In the genomic region with DNA sequence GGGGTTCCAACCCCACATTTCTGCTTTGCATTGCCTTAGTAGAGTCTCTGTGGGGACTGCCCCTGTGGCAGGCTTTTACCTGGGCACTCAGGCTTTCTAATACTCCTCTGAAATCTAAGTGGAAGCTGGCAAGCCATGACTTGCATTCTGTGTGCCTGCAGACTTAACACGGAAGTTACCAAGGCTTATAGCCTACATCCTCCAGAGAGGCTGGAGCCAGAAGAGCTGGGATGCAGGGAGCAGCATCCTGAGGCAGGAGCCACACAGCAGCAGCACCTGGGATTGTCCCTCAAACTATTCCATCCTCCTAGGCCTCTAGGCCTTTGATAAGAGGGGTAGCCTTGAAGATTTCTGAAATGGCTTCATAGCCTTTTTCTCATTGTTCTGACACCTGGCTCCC, we compare ENCODE assay signal across 15 cellular contexts. TPM values are rescaled to one million over a fixed set of nuclear protein-coding genes. Genes with fewer than 3 reads are reported as not detected.
A peak's percentile ranks its signal among the peaks of the same experiment; 100 is the strongest.
DNase-seq lines count a peak whose midpoint lies in the region; ATAC-seq and TF ChIP-seq lines count a peak whose summit lies in the region.
"Had no signal": no experiment of that assay in that cellular context is flagged by ENCODE, and none has a peak within 500 bp of the region (broad histone marks: within the 10 kb centered on the region; RNA-seq: fewer than 3 reads in every experiment).

No MANE protein-coding gene starts in this region.

- no peak overlapping the region for H2BK5ac ChIP-seq in H9 (ENCODE audit: insufficient read length, low read length)

- ATAC-seq in Panc1 (peak; percentile 56), HG03571 (IDR thresholded peaks at IDR 0.05; ENCODE audit: unreplicated experiment) (no peak)

- H3K56ac ChIP-seq in H9 (ENCODE audit: insufficient read length, low read depth, low read length), result no peak overlapping the region

- H2BK120ac ChIP-seq in H9 (ENCODE audit: low read depth, low read length, poor library complexity, severe bottlenecking), result no peak overlapping the region

- H3K23ac ChIP-seq in H9 (ENCODE audit: insufficient read length, low read depth, low read length), result no peak overlapping the region

- peaks cover 7% of the 10 kb centered on the region for H3K36me3 ChIP-seq in Panc1 (ENCODE audit: control insufficient read depth, insufficient read depth, low read length)

- H3K27ac ChIP-seq in H9 (ENCODE audit: insufficient read length, low read depth, low read length) (no peak overlapping the region), Panc1 (ENCODE audit: low read length) (peak overlapping the region; percentile 2; the same call in 1 of the 2 replicates)

- TF ChIP-seq CTCF in H9 (conservative IDR thresholded peaks at IDR 0.05) (no peak), Panc1 (IDR thresholded peaks at IDR 0.05) (no peak), epithelial cell of esophagus (IDR thresholded peaks at IDR 0.05; ENCODE audit: insufficient read depth, low read depth, low read length, missing control alignments) (no peak), nephron progenitor cell (IDR thresholded peaks at IDR 0.05) (no peak)

- no TSS peak for BruUV-seq in Panc1 (replicated peaks; lab: Mats Ljungman, UMichigan)

- H3K27me3 Mint-ChIP-seq in H9 (ENCODE audit: low read depth) (no peaks in the 10 kb centered on the region), nephron progenitor cell (ENCODE audit: low read depth, poor library complexity) (no peaks in the 10 kb centered on the region)
- H3K27me3 Mint-ChIP-seq: CD4-positive, CD25-positive, alpha-beta regulatory T cell; IgD-negative memory B cell had no signal

- no peak overlapping the region for H3K4ac ChIP-seq in H9 (ENCODE audit: low read depth, low read length)

- no peak overlapping the region for H4K8ac ChIP-seq in H9 (replicated peaks; ENCODE audit: insufficient read length, low read depth, low read length)

- no peak overlapping the region for H3K9ac ChIP-seq in H9 (ENCODE audit: extremely low read depth, insufficient read length, low read length)

- no peak overlapping the region for H3K18ac ChIP-seq in H9 (ENCODE audit: insufficient read length, low read depth, low read length)

- H2AFZ ChIP-seq in H9 (ENCODE audit: low read length), result no peak overlapping the region

- H3K9me3 Mint-ChIP-seq in H9, result no peaks in the 10 kb centered on the region
- H3K9me3 Mint-ChIP-seq in nephron progenitor cell, result peaks cover 12% of the 10 kb centered on the region

- H3K23me2 ChIP-seq in H9 (ENCODE audit: insufficient read length, low read depth, low read length, poor library complexity, severe bottlenecking), result no peaks in the 10 kb centered on the region

- no peak overlapping the region for H3K4me2 ChIP-seq in H9 (ENCODE audit: insufficient read depth, insufficient read length, low read length)

- H3K4me3 Mint-ChIP-seq in H9 (no peak overlapping the region), nephron progenitor cell (no peak overlapping the region)
- H3K4me3 Mint-ChIP-seq: CD4-positive, CD25-positive, alpha-beta regulatory T cell; IgD-negative memory B cell had no signal

- no peak overlapping the region for H3K14ac ChIP-seq in H9 (ENCODE audit: insufficient read depth, low read length)

- H3K4me3 ChIP-seq in Panc1 (ENCODE audit: low read depth in 2 of 2, low read length in 2 of 2), result no peak overlapping the region
- no peak overlapping the region for H3K4me3 ChIP-seq in epithelial cell of esophagus (ENCODE audit: low read length)

- H3K4me1 Mint-ChIP-seq in H9, result no peaks in the 10 kb centered on the region
- H3K4me1 Mint-ChIP-seq in nephron progenitor cell, result no peaks in the 10 kb centered on the region
- H3K4me1 Mint-ChIP-seq: CD4-positive, CD25-positive, alpha-beta regulatory T cell had no signal

- no CpG with 5 or more reads among the region's 1 CpG for WGBS in H9 (ENCODE audit: extremely low coverage, insufficient read length, low lambda C conversion rate)

- H3K27me3 ChIP-seq in H9 (ENCODE audit: insufficient read depth, low read length) (no peaks in the 10 kb centered on the region), Panc1 (ENCODE audit: control insufficient read depth, insufficient read depth, low read length) (no peaks in the 10 kb centered on the region)

- no peaks in the 10 kb centered on the region for H3K79me1 ChIP-seq in H9 (ENCODE audit: insufficient read depth, low read depth, low read length, poor library complexity, severe bottlenecking)

- no peak overlapping the region for H4K91ac ChIP-seq in H9 (ENCODE audit: insufficient read length, low read depth, low read length)

- peaks cover 7 to 45% (median 35%) of the 10 kb centered on the region in 3 experiments; a peak in 6 of 7 replicates for H3K36me3 Mint-ChIP-seq in H9 (ENCODE audit: insufficient read depth in 1 of 3, low read depth in 3 of 3)
- peaks cover 84% of the 10 kb centered on the region for H3K36me3 Mint-ChIP-seq in nephron progenitor cell (ENCODE audit: low read depth)

- H2AK5ac ChIP-seq in H9 (ENCODE audit: insufficient read length, low read length), result no peak overlapping the region

- H3K79me2 ChIP-seq in H9 (ENCODE audit: insufficient read depth, low read length), result no peaks in the 10 kb centered on the region

- no peak overlapping the region for H3T11ph ChIP-seq in H9 (ENCODE audit: low read length)

- no peak overlapping the region for H2BK20ac ChIP-seq in H9 (ENCODE audit: low read depth, low read length, poor library complexity, severe bottlenecking)

- in situ Hi-C loops in Panc1 (cut with HindIII; ENCODE audit: low pct_unique_long_range_greater_than_20kb, low sequenced_read_pairs), result no loop called here

- no peaks in the 10 kb centered on the region for H4K20me1 ChIP-seq in H9 (ENCODE audit: control insufficient read depth, insufficient read depth, insufficient read length)

- H3K27ac Mint-ChIP-seq in H9 (peak overlapping the region in 2 of 3 experiments; percentile 25 to 78; a peak in 2 of 7 replicates), nephron progenitor cell (peak overlapping the region; percentile 41)
- H3K27ac Mint-ChIP-seq: CD4-positive, CD25-positive, alpha-beta regulatory T cell had no signal

- H4K5ac ChIP-seq in H9 (ENCODE audit: insufficient read length, low read depth, low read length), result no peak overlapping the region

- CTCF ChIA-PET in Panc1 (lab: Charles Lee), result no interaction called here

- POLR2A ChIA-PET in Panc1 (lab: Charles Lee), result no interaction called here

- H3K9me3 ChIP-seq in H9 (ENCODE audit: control insufficient read depth, low read depth, low read length), result no peaks in the 10 kb centered on the region
- H3K9me3 ChIP-seq in Panc1 (ENCODE audit: control insufficient read depth, insufficient read depth, low read depth, low read length), result no peaks in the 10 kb centered on the region

- no peak for DNase-seq in H9
- no peak for DNase-seq in Panc1 (ENCODE audit: low read depth, low spot score)
- peak; percentile 72 for DNase-seq in epithelial cell of esophagus (ENCODE audit: low read depth)
- no peak for DNase-seq in nephron progenitor cell
- DNase-seq in NCI-H146 (lab: John Stamatoyannopoulos, UW), result no peak
- DNase-seq in HK-2 (ENCODE audit: unreplicated experiment), result no peak
- DNase-seq: CD4-positive, CD25-positive, alpha-beta regulatory T cell; GF-D8; MV-4-11; NCI-H1105 treated with DMSO at 0.1 percent for 48 hours; NCI-H1694; NCI-H2081 treated with DMSO at 0.1 percent for 48 hours; NK-92 treated with Interleukin-12 subunit alpha and Interleukin-12 subunit beta, amount 100 ng/mL, for 24 hours had no signal

- intact Hi-C loops in Panc1 (cut with micrococcal nuclease; ENCODE audit: unreplicated experiment), result no loop called here

- H2BK15ac ChIP-seq in H9 (ENCODE audit: low read depth, low read length), result no peak overlapping the region

- no peaks in the 10 kb centered on the region for H3K4me1 ChIP-seq in H9 (ENCODE audit: insufficient read depth, low read length)
- peaks cover 5% of the 10 kb centered on the region; the same call in 1 of the 2 replicates for H3K4me1 ChIP-seq in Panc1 (ENCODE audit: control insufficient read depth, insufficient read depth, low read length)

- H2BK12ac ChIP-seq in H9 (ENCODE audit: insufficient read length, low read depth, low read length), result no peak overlapping the region

RNA-seq across cellular contexts. Expression of a gene that starts 22.1 kb away (rescaled TPM):
- total RNA-seq in H9 (2021) (0.46 and 0.68 TPM in 2 replicates), Panc1 (2021; ENCODE audit: unreplicated experiment) (6.5 TPM)
- polyA plus RNA-seq in Panc1 (2012; ENCODE audit: insufficient read length), result 1.1 TPM

RNA-seq across cellular contexts. Expression of a gene that starts 28.3 kb away (rescaled TPM):
- total RNA-seq in H9 (2021) (21.6 and 23.4 TPM in 2 replicates), Panc1 (2021; ENCODE audit: unreplicated experiment) (37.0 TPM)
- 32.5 TPM for polyA plus RNA-seq in Panc1 (2012; ENCODE audit: insufficient read length)

RNA-seq across cellular contexts. Expression of a gene that starts 28.4 kb away (rescaled TPM):
- total RNA-seq in H9 (2021) (34.2 and 37.1 TPM in 2 replicates), Panc1 (2021; ENCODE audit: unreplicated experiment) (62.9 TPM)
- polyA plus RNA-seq in Panc1 (2012; ENCODE audit: insufficient read length), result 34.9 TPM
